Comparison of ENCODE assay signal across 11 cellular contexts in the genomic region with DNA sequence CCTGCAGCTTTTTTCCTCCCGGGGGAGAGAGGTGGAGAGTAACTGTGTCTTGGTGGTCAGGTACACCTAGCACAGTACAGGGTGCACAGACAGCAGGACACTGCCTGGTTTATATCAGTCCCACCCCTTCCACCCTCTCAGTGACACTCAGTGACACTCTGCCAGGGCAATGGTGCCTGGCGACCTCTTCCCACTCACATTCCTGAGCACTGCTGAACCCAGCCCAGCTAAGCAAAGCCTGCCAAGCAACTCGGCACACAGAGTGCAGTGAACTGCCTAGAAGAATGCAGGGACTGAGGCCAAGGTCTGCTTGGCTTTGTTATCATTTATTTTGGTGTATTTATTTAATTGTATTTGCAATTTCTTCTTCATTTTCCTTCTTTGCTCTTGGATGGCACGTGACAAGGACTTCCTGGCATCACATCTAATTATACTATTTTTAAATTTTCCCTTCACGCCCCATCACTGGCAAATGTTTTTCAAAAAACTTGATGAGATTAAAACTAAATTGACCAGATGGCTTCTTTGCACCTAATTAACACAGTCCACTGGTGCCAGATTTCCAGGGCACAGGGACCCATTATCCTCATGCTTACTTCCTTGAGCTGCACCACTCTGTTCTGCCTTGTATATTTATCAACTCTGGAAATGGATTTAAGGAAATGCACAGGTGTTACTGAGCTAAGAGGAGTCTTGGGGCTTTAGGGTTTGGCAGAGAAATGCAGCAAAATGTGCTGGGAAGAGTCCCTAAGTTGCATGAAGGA.
DNase-seq lines count a peak whose midpoint lies in the region; TF ChIP-seq lines count a peak whose summit lies in the region.
"Had no signal": no experiment of that assay in that cellular context is flagged by ENCODE, and none has a peak within 500 bp of the region (broad histone marks: within the 10 kb centered on the region; RNA-seq: fewer than 3 reads in every experiment).

No MANE protein-coding gene starts in this region.

- H3K4me3 Mint-ChIP-seq in immature natural killer cell = no peak overlapping the region
- H3K4me3 Mint-ChIP-seq: activated B cell treated with CpG ODN at 0.5 μM for 24 hours; activated naive CD8-positive, alpha-beta T cell treated with anti-CD3 and anti-CD28 coated beads, Interleukin-2, amount 10 ng/mL, durations not matched to agents 7 days and 5 days had no signal

- H3K9me3 ChIP-seq in MG63 = peaks cover 12% of the 10 kb centered on the region
- H3K9me3 ChIP-seq in stomach = no peaks in the 10 kb centered on the region

- 14 to 33% (median 21%) methylated on average over 5 of the region's 5 CpGs for WGBS in stomach, 5 donors

- no peaks in the 10 kb centered on the region for H3K4me1 Mint-ChIP-seq in immature natural killer cell
- H3K4me1 Mint-ChIP-seq: activated B cell treated with CpG ODN at 0.5 μM for 24 hours; activated naive CD8-positive, alpha-beta T cell treated with anti-CD3 and anti-CD28 coated beads, Interleukin-2, amount 10 ng/mL, durations not matched to agents 7 days and 5 days had no signal

- peaks cover 38 to 57% (median 48%) of the 10 kb centered on the region in 4 donors for H3K4me1 ChIP-seq in stomach

- no peak for TF ChIP-seq CTCF in coronary artery (IDR thresholded peaks at IDR 0.05)
- no peak for TF ChIP-seq CTCF in stomach (IDR thresholded peaks at IDR 0.05)

- H3K9me3 Mint-ChIP-seq in immature natural killer cell = peaks cover 0 to 12% (median 3%) of the 10 kb centered on the region in 6 donors
- H3K9me3 Mint-ChIP-seq: activated B cell treated with CpG ODN at 0.5 μM for 24 hours had no signal

- no peaks in the 10 kb centered on the region for H3K36me3 Mint-ChIP-seq in immature natural killer cell
- H3K36me3 Mint-ChIP-seq: activated naive CD8-positive, alpha-beta T cell treated with anti-CD3 and anti-CD28 coated beads, Interleukin-2, amount 10 ng/mL, durations not matched to agents 7 days and 5 days had no signal

- H3K36me3 ChIP-seq in MG63 (no peaks in the 10 kb centered on the region), stomach (no peaks in the 10 kb centered on the region)

- H3K27me3 ChIP-seq in MG63 (no peaks in the 10 kb centered on the region), stomach (no peaks in the 10 kb centered on the region)

- no peak overlapping the region for H3K4me3 ChIP-seq in MG63
- H3K4me3 ChIP-seq in coronary artery = peak overlapping the region; percentile 34
- H3K4me3 ChIP-seq in stomach = no peak overlapping the region

- peaks cover 0 to 7% (median 0%) of the 10 kb centered on the region in 3 donors for H3K27me3 Mint-ChIP-seq in immature natural killer cell (ENCODE audit: low read depth in 3 of 3)
- H3K27me3 Mint-ChIP-seq: activated B cell treated with CpG ODN at 0.5 μM for 24 hours had no signal

- H3K27ac ChIP-seq in coronary artery (peak overlapping the region; percentile 71 to 89), stomach (peak overlapping the region; percentile 62 to 79 (median 78))

- peak; percentile 13 for TF ChIP-seq EP300 in stomach (IDR thresholded peaks at IDR 0.05)

- intact Hi-C loops in stomach (cut with DNase I; ENCODE audit: low total_unique reads) = no loop called here

- DNase-seq in MG63 = peak; percentile 90
- DNase-seq in coronary artery (ENCODE audit: low spot score) = peak; percentile 86
- peak; percentile 95 for DNase-seq in left kidney (ENCODE audit: low read depth, low spot score)
- peak; percentile 88 for DNase-seq in stomach
- no peak for DNase-seq in immature natural killer cell
- DNase-seq in activated gamma-delta T cell (lab: John Stamatoyannopoulos, UW) = no peak
- no peak for DNase-seq in SHP77 (lab: John Stamatoyannopoulos, UW)
- no peak for DNase-seq in activated CD4-positive, alpha-beta T cell treated with anti-CD3 and anti-CD28 coated beads, Interleukin-2, amount 50 U/mL, for 4 hours
- DNase-seq: activated B cell treated with CpG ODN at 0.5 μM for 24 hours; activated naive CD8-positive, alpha-beta T cell treated with anti-CD3 and anti-CD28 coated beads, Interleukin-2, amount 10 ng/mL, durations not matched to agents 7 days and 5 days; stimulated activated CD4-positive, alpha-beta T cell treated with anti-CD3 and anti-CD28 coated beads, Interleukin-4, amount 100 ng/mL, for 4 hours had no signal

- no peak for TF ChIP-seq POLR2A in stomach (IDR thresholded peaks at IDR 0.05)

- no peak overlapping the region for H3K27ac Mint-ChIP-seq in immature natural killer cell
- H3K27ac Mint-ChIP-seq: activated B cell treated with CpG ODN at 0.5 μM for 24 hours; activated naive CD8-positive, alpha-beta T cell treated with anti-CD3 and anti-CD28 coated beads, Interleukin-2, amount 10 ng/mL, durations not matched to agents 7 days and 5 days had no signal

Comparison
In these comparisons a context has a peak if more than half of its experiments do, and no peak if none do; other contexts are left out.
1. DNase-seq: peak in MG63 (single experiment), coronary artery (single experiment), left kidney (single experiment) and stomach (single experiment); none in immature natural killer cell (0 of 3), activated gamma-delta T cell (single experiment), SHP77 (0 of 2) and activated CD4-positive, alpha-beta T cell treated with anti-CD3 and anti-CD28 coated beads, Interleukin-2, amount 50 U/mL, for 4 hours (0 of 2).